ENCODE assay signal across 10 cellular contexts in the genomic region with DNA sequence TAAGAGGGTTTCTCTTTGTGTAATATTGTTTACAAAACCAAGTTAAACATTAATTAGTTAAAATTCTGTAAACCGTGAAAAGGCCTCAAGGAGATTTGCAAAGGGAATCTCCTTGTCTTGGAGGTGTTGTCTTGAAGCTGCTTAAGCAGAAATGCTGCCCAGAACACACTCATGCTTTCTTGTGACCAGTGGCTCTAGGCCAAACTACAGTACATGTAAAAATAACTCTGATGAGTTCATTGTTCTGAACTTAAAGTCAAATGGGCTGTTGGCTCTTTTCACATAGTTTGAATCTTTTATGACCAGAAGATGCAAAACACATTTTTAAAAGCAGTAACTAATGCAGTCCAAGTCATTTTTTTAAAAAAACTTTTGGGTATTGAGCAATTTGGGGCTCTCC.
DNase-seq lines count a peak whose midpoint lies in the region; ATAC-seq and TF ChIP-seq lines count a peak whose summit lies in the region.
"Had no signal": no experiment of that assay in that cellular context is flagged by ENCODE, and none has a peak within 500 bp of the region (broad histone marks: within the 10 kb centered on the region; RNA-seq: fewer than 3 reads in every experiment).

No MANE protein-coding gene starts in this region.

- H3K9me3 ChIP-seq in lower lobe of right lung (no peaks in the 10 kb centered on the region), upper lobe of right lung (no peaks in the 10 kb centered on the region)

- H4K20me1 ChIP-seq in GM23338 (replicated peaks; ENCODE audit: insufficient read depth), result no peaks in the 10 kb centered on the region

- H3K27ac ChIP-seq in coronary artery (peak overlapping the region; percentile 56 to 65), lower lobe of right lung (peak overlapping the region; percentile 18), upper lobe of right lung (no peak overlapping the region), GM23338 (ENCODE audit: low read depth) (no peak overlapping the region)
- H3K27ac ChIP-seq: KMS-11 had no signal

- DNase-seq in LHCN-M2 (ENCODE audit: low read depth) (peak; percentile 90), coronary artery (ENCODE audit: low spot score) (no peak), lower lobe of right lung (no peak), upper lobe of right lung (no peak), GM23338 (ENCODE audit: low spot score) (no peak), COLO668 (lab: John Stamatoyannopoulos, UW; ENCODE audit: unreplicated experiment) (no peak)
- DNase-seq: activated CD4-positive, alpha-beta T cell treated with anti-CD3 and anti-CD28 coated beads, Interleukin-2, amount 50 U/mL, for 1 hour had no signal

- H2AFZ ChIP-seq in GM23338, result no peak overlapping the region

- H3K4me3 ChIP-seq in coronary artery (no peak overlapping the region), lower lobe of right lung (no peak overlapping the region), upper lobe of right lung (no peak overlapping the region), GM23338 (no peak overlapping the region)

- TF ChIP-seq CTCF in coronary artery (IDR thresholded peaks at IDR 0.05), result no peak
- no peak for TF ChIP-seq CTCF in lower lobe of right lung (IDR thresholded peaks at IDR 0.05)
- no peak for TF ChIP-seq CTCF in upper lobe of right lung (IDR thresholded peaks at IDR 0.05)
- no peak for TF ChIP-seq CTCF in GM23338 (conservative IDR thresholded peaks at IDR 0.05; ENCODE audit: low read depth in 2 of 2)

- H3K79me2 ChIP-seq in GM23338 (replicated peaks; ENCODE audit: insufficient read depth), result no peaks in the 10 kb centered on the region

- intact Hi-C loops in lower lobe of right lung (cut with DNase I), result no loop called here
- intact Hi-C loops in upper lobe of right lung (cut with DNase I), result no loop called here

- H3K36me3 ChIP-seq in lower lobe of right lung (no peaks in the 10 kb centered on the region), upper lobe of right lung (no peaks in the 10 kb centered on the region), GM23338 (ENCODE audit: insufficient read depth) (no peaks in the 10 kb centered on the region)

- no peaks in the 10 kb centered on the region for H3K36me3 Mint-ChIP-seq in GM23338 (ENCODE audit: low read depth)

- H3K4me3 Mint-ChIP-seq in GM23338, result no peak overlapping the region

- no peak overlapping the region for H3K4me2 ChIP-seq in GM23338
- H3K4me2 ChIP-seq: KMS-11 had no signal

- peak; percentile 47 to 57 for ATAC-seq in lower lobe of right lung
- peak; percentile 34 for ATAC-seq in upper lobe of right lung
- ATAC-seq in GM23338, result no peak
- no peak for ATAC-seq in HG03457 (IDR thresholded peaks at IDR 0.05; ENCODE audit: unreplicated experiment)
- no peak for ATAC-seq in HG02852 (IDR thresholded peaks at IDR 0.05; ENCODE audit: unreplicated experiment)

- H3K9me2 ChIP-seq in GM23338 (ENCODE audit: insufficient read depth), result no peaks in the 10 kb centered on the region

- H3K4me1 ChIP-seq in lower lobe of right lung, result peaks cover 13% of the 10 kb centered on the region
- H3K4me1 ChIP-seq in upper lobe of right lung, result peaks cover 10% of the 10 kb centered on the region
- no peaks in the 10 kb centered on the region; the same call in 1 of the 2 replicates for H3K4me1 ChIP-seq in GM23338 (ENCODE audit: insufficient read depth)

- H3K4me1 Mint-ChIP-seq in GM23338, result peaks cover 17% of the 10 kb centered on the region

- H3K27me3 ChIP-seq in lower lobe of right lung (ENCODE audit: low read depth) (no peaks in the 10 kb centered on the region), upper lobe of right lung (no peaks in the 10 kb centered on the region), GM23338 (ENCODE audit: insufficient read depth) (no peaks in the 10 kb centered on the region)

- no peaks in the 10 kb centered on the region for H3F3A ChIP-seq in GM23338 (replicated peaks; ENCODE audit: low read depth)

- H3K27me3 Mint-ChIP-seq in GM23338 (ENCODE audit: insufficient read depth, low read depth, poor library complexity), result peaks cover 4% of the 10 kb centered on the region

- no peaks in the 10 kb centered on the region for H3K9me3 Mint-ChIP-seq in GM23338

- H3K27ac Mint-ChIP-seq in GM23338, result no peak overlapping the region

TF ChIP-seq in GM23338, 12 proteins besides CTCF, POLR2A, EP300 and RAD21:
- no peak for TF ChIP-seq JUNB (IDR thresholded peaks at IDR 0.05; ENCODE audit: unreplicated experiment)
- no peak for TF ChIP-seq STAT1 (IDR thresholded peaks at IDR 0.05; ENCODE audit: unreplicated experiment)
- TF ChIP-seq, protein P1, sequence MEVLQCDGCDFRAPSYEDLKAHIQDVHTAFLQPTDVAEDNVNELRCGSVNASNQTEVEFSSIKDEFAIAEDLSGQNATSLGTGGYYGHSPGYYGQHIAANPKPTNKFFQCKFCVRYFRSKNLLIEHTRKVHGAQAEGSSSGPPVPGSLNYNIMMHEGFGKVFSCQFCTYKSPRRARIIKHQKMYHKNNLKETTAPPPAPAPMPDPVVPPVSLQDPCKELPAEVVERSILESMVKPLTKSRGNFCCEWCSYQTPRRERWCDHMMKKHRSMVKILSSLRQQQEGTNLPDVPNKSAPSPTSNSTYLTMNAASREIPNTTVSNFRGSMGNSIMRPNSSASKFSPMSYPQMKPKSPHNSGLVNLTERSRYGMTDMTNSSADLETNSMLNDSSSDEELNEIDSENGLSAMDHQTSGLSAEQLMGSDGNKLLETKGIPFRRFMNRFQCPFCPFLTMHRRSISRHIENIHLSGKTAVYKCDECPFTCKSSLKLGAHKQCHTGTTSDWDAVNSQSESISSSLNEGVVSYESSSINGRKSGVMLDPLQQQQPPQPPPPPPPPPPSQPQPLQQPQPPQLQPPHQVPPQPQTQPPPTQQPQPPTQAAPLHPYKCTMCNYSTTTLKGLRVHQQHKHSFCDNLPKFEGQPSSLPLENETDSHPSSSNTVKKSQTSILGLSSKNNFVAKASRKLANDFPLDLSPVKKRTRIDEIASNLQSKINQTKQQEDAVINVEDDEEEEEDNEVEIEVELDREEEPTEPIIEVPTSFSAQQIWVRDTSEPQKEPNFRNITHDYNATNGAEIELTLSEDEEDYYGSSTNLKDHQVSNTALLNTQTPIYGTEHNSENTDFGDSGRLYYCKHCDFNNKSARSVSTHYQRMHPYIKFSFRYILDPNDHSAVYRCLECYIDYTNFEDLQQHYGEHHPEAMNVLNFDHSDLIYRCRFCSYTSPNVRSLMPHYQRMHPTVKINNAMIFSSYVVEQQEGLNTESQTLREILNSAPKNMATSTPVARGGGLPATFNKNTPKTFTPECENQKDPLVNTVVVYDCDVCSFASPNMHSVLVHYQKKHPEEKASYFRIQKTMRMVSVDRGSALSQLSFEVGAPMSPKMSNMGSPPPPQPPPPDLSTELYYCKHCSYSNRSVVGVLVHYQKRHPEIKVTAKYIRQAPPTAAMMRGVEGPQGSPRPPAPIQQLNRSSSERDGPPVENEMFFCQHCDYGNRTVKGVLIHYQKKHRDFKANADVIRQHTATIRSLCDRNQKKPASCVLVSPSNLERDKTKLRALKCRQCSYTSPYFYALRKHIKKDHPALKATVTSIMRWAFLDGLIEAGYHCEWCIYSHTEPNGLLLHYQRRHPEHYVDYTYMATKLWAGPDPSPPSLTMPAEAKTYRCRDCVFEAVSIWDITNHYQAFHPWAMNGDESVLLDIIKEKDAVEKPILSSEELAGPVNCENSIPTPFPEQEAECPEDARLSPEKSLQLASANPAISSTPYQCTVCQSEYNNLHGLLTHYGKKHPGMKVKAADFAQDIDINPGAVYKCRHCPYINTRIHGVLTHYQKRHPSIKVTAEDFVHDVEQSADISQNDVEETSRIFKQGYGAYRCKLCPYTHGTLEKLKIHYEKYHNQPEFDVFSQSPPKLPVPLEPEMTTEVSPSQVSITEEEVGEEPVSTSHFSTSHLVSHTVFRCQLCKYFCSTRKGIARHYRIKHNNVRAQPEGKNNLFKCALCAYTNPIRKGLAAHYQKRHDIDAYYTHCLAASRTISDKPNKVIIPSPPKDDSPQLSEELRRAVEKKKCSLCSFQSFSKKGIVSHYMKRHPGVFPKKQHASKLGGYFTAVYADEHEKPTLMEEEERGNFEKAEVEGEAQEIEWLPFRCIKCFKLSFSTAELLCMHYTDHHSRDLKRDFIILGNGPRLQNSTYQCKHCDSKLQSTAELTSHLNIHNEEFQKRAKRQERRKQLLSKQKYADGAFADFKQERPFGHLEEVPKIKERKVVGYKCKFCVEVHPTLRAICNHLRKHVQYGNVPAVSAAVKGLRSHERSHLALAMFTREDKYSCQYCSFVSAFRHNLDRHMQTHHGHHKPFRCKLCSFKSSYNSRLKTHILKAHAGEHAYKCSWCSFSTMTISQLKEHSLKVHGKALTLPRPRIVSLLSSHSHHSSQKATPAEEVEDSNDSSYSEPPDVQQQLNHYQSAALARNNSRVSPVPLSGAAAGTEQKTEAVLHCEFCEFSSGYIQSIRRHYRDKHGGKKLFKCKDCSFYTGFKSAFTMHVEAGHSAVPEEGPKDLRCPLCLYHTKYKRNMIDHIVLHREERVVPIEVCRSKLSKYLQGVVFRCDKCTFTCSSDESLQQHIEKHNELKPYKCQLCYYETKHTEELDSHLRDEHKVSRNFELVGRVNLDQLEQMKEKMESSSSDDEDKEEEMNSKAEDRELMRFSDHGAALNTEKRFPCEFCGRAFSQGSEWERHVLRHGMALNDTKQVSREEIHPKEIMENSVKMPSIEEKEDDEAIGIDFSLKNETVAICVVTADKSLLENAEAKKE (CRISPR knock-in tag; IDR thresholded peaks at IDR 0.05), result no peak
- TF ChIP-seq POLR2AphosphoS5 (IDR thresholded peaks at IDR 0.05; ENCODE audit: low read depth), result no peak

Comparison
In these comparisons a context has a peak if more than half of its experiments do, and no peak if none do; other contexts are left out.
1. H3K27ac ChIP-seq: peak in coronary artery (2 of 2) and lower lobe of right lung (single experiment); none in upper lobe of right lung (single experiment) and GM23338 (single experiment).
2. ATAC-seq: peak in lower lobe of right lung (2 of 2) and upper lobe of right lung (single experiment); none in GM23338 (single experiment), HG03457 (single experiment) and HG02852 (single experiment).